Comparison of ENCODE assay signal across 26 cellular contexts in the genomic region with DNA sequence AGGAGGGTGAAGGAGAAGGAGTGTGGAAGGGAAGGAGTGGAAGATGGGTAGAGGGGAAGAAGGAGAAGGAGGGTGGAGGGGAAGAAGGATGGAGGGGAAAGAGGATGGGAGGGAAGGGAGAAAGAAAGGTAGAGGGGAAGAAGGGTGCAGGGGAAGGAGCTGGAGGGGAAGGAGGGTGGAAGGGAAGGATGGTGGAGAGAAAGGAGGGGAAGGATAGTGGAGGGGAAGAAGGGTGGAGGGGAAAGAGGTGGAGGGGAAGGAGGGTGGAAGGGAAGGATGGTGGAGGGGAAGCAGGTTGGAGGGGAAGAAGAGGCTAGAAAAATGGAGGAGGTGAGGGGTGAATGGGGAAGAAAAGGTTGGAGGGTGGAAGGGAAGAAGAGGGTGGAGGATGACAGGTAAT.
"Had no signal": no experiment of that assay in that cellular context is flagged by ENCODE, and none has a peak within 500 bp of the region (broad histone marks: within the 10 kb centered on the region; RNA-seq: fewer than 3 reads in every experiment).

No MANE protein-coding gene starts in this region.

- H3K4me3 ChIP-seq: stomach, suprapubic skin, testis, thoracic aorta, thyroid gland, tibial artery, transverse colon, upper lobe of left lung, upper lobe of right lung, uterus, vagina had no signal

- H3K27me3 ChIP-seq: stomach, testis, thyroid gland, tibial artery, transverse colon, upper lobe of left lung, upper lobe of right lung, uterus, vagina had no signal

- H3K4me1 ChIP-seq: thyroid gland, tibial artery, upper lobe of left lung, upper lobe of right lung, uterus had no signal

- H3K36me3 ChIP-seq: stomach, suprapubic skin, thoracic aorta, thyroid gland, tibial artery, transverse colon, upper lobe of left lung, upper lobe of right lung, uterus, vagina had no signal

- ATAC-seq: stimulated activated effector memory CD8-positive, alpha-beta T cell treated with anti-CD3 and anti-CD28 coated beads, Interleukin-12 subunit alpha, Interleukin-12 subunit beta, amount 100 ng/mL, for 72 hours; stimulated activated memory B cell treated with anti-CD40 and anti-IgM and Interleukin-4, amounts not matched to agents 10 μg/mL and 1 μg/mL and 100 μg/mL, for 72 hours; stimulated activated naive B cell treated with anti-CD40 and anti-IgM and Interleukin-4, amounts not matched to agents 10 μg/mL and 1 μg/mL and 100 μg/mL, for 72 hours; stimulated activated naive CD8-positive, alpha-beta T cell treated with anti-CD3 and anti-CD28 coated beads, Interleukin-15, amount 100 ng/mL, for 72 hours; stimulated activated naive CD8-positive, alpha-beta T cell treated with anti-CD3 and anti-CD28 coated beads, Interleukin-15, Interleukin-2, amounts not matched to agents 100 U/mL and 50 U/mL, for 24 hours; upper lobe of right lung had no signal

- H3K9me3 ChIP-seq: suprapubic skin, testis, thoracic aorta, thyroid gland, tibial artery, transverse colon, upper lobe of right lung, uterus, vagina had no signal

- H3K27ac ChIP-seq: stomach, suprapubic skin, testis, thoracic aorta, thyroid gland, tibial artery, transverse colon, upper lobe of left lung, upper lobe of right lung, uterus, vagina had no signal

- DNase-seq: stimulated activated CD4-positive, alpha-beta T cell treated with anti-CD3 and anti-CD28 coated beads, Interleukin-2, amount 100 ng/mL, for 24 hours; stimulated activated CD4-positive, alpha-beta T cell treated with anti-CD3 and anti-CD28 coated beads, Interleukin-2, amount 100 ng/mL, for 48 hours; stimulated activated CD4-positive, alpha-beta T cell treated with anti-CD3 and anti-CD28 coated beads, Interleukin-4, amount 100 ng/mL, for 1 hour; stimulated activated CD4-positive, alpha-beta T cell treated with anti-CD3 and anti-CD28 coated beads, Interleukin-4, amount 100 ng/mL, for 24 hours; stimulated activated CD4-positive, alpha-beta T cell treated with anti-CD3 and anti-CD28 coated beads, Interleukin-4, amount 100 ng/mL, for 4 hours; stimulated activated CD8-positive, alpha-beta memory T cell treated with anti-CD3 and anti-CD28 coated beads, Interleukin-4, amount 100 ng/mL, for 48 hours; stimulated activated naive B cell treated with anti-CD40 and anti-IgM and Interleukin-4, amounts not matched to agents 10 μg/mL and 1 μg/mL and 100 μg/mL, for 72 hours; stimulated activated naive CD4-positive, alpha-beta T cell; stimulated activated naive CD4-positive, alpha-beta T cell treated with Interleukin-2 at 50 U/mL for 16 hours; stimulated activated naive CD8-positive, alpha-beta T cell treated with anti-CD3 and anti-CD28 coated beads, Interleukin-15, amount 100 ng/mL, for 72 hours; stimulated activated naive CD8-positive, alpha-beta T cell treated with anti-CD3 and anti-CD28 coated beads, Interleukin-15, Interleukin-2, amounts not matched to agents 100 U/mL and 50 U/mL, for 24 hours; stomach; substantia nigra; testis; thyroid gland; tibial artery; transverse colon; trophoblast cell; upper lobe of left lung; upper lobe of right lung; uterus had no signal
